Comparison of ENCODE assay signal across 8 cellular contexts in the genomic region with DNA sequence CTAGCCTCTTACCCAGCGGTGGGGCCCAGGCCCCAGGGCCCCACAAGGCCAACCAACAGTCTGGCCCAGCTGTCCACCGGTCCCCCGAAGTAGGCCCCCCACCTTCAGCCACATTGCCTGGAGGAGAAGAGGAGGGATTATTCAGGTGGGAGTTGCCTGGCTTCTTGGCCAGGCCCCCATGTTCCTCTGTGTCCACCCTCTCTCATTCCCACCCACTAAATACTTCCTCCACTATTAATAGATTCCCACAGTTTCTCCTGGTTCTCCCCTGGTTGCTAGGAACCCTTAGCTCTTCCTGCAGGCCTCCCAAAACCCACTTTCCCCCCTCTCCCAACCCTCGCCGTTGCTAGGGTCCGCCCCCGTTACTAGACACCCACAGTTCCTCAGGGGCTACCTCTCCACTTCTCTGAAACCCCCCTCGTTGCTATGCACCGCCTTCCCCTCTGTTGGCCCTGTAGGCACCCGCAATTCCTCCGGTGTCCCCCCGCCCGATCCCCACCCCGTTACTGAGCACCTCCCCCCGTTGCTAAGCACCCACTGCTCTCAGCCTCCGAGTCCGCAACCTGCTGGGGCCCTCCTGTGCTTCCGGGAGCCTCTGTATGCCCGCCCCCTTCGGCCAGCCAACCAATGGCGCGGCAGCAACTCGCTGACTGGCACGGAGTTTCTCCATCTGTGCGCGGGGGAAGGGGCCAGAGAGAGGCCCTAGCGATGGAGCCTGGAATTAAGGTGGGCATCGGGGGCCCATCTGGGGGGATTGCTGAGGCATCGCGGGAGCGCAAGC. TPM values are rescaled to one million over a fixed set of nuclear protein-coding genes. Genes with fewer than 3 reads are reported as not detected.
DNase-seq lines count a peak whose midpoint lies in the region; ATAC-seq and TF ChIP-seq lines count a peak whose summit lies in the region.

No MANE protein-coding gene starts in this region.

- TF ChIP-seq CTCF in fibroblast of mammary gland (conservative IDR thresholded peaks at IDR 0.05; ENCODE audit: control insufficient read depth, insufficient read depth, low read depth, low read length) (no peak), natural killer cell (IDR thresholded peaks at IDR 0.05) (no peak)

- H3K27ac Mint-ChIP-seq in activated T-helper 2 cell treated with anti-CD3 and anti-CD28 coated beads, Interferon-gamma antibody, Interleukin-2, Interleukin-4, amounts not matched to agents 10 μg/mL and 5 μg/mL and 100 μg/mL, durations not matched to agents 14 hours and 24 hours and 36 hours = peak overlapping the region; percentile 92
- H3K27ac Mint-ChIP-seq in natural killer cell = peak overlapping the region; percentile 99
- peak overlapping the region; percentile 83 for H3K27ac Mint-ChIP-seq in stimulated activated memory B cell treated with anti-CD40 and anti-IgM and Interleukin-4, amounts not matched to agents 10 μg/mL and 1 μg/mL and 100 μg/mL, for 72 hours

- intact Hi-C loops in activated T-helper 2 cell treated with anti-CD3 and anti-CD28 coated beads, Interferon-gamma antibody, Interleukin-2, Interleukin-4, amounts not matched to agents 10 μg/mL and 5 μg/mL and 100 μg/mL, durations not matched to agents 14 hours and 24 hours and 36 hours (cut with micrococcal nuclease) = loop anchor here (1.0 kb wide), 1 partner anchor 24 kb away; the partner anchor contains the start of gene NUMBL
- intact Hi-C loops in natural killer cell (cut with micrococcal nuclease) = loop anchor here (1.0 to 5.0 kb wide), 3 partner anchors 24 to 42 kb away; partner anchors contain the start of genes ACTMAP and NUMBL

- no peaks in the 10 kb centered on the region for H3K9me3 Mint-ChIP-seq in activated T-helper 2 cell treated with anti-CD3 and anti-CD28 coated beads, Interferon-gamma antibody, Interleukin-2, Interleukin-4, amounts not matched to agents 10 μg/mL and 5 μg/mL and 100 μg/mL, durations not matched to agents 14 hours and 24 hours and 36 hours
- H3K9me3 Mint-ChIP-seq in natural killer cell = no peaks in the 10 kb centered on the region
- no peaks in the 10 kb centered on the region for H3K9me3 Mint-ChIP-seq in stimulated activated memory B cell treated with anti-CD40 and anti-IgM and Interleukin-4, amounts not matched to agents 10 μg/mL and 1 μg/mL and 100 μg/mL, for 72 hours

- H3K4me3 Mint-ChIP-seq in activated T-helper 2 cell treated with anti-CD3 and anti-CD28 coated beads, Interferon-gamma antibody, Interleukin-2, Interleukin-4, amounts not matched to agents 10 μg/mL and 5 μg/mL and 100 μg/mL, durations not matched to agents 14 hours and 24 hours and 36 hours (ENCODE audit: low read depth) = peak overlapping the region; percentile 88
- H3K4me3 Mint-ChIP-seq in natural killer cell = peak overlapping the region; percentile 93
- peak overlapping the region; percentile 84 for H3K4me3 Mint-ChIP-seq in stimulated activated memory B cell treated with anti-CD40 and anti-IgM and Interleukin-4, amounts not matched to agents 10 μg/mL and 1 μg/mL and 100 μg/mL, for 72 hours

- DNase-seq in DMS53 (lab: John Stamatoyannopoulos, UW) (peak; percentile 98), LHCN-M2 (ENCODE audit: low read depth) (peak; percentile 87), RKO (ENCODE audit: low spot score) (peak; percentile 91), fibroblast of mammary gland (ENCODE audit: low read depth) (peak; percentile 84), natural killer cell (peak; percentile 93)
- peak; percentile 90 for DNase-seq in activated T-helper 2 cell treated with anti-CD3 and anti-CD28 coated beads, Interferon-gamma antibody, Interleukin-2, Interleukin-4, amounts not matched to agents 10 μg/mL and 5 μg/mL and 100 μg/mL, durations not matched to agents 14 hours and 24 hours and 36 hours (ENCODE audit: low spot score)

- H3K4me3 ChIP-seq in fibroblast of mammary gland (ENCODE audit: control insufficient read depth, low read depth, low read length) = peak overlapping the region; percentile 59

- no peaks in the 10 kb centered on the region for H3K27me3 Mint-ChIP-seq in activated T-helper 2 cell treated with anti-CD3 and anti-CD28 coated beads, Interferon-gamma antibody, Interleukin-2, Interleukin-4, amounts not matched to agents 10 μg/mL and 5 μg/mL and 100 μg/mL, durations not matched to agents 14 hours and 24 hours and 36 hours (ENCODE audit: low read depth)
- no peaks in the 10 kb centered on the region for H3K27me3 Mint-ChIP-seq in natural killer cell (ENCODE audit: low read depth in 2 of 2)
- no peaks in the 10 kb centered on the region for H3K27me3 Mint-ChIP-seq in stimulated activated memory B cell treated with anti-CD40 and anti-IgM and Interleukin-4, amounts not matched to agents 10 μg/mL and 1 μg/mL and 100 μg/mL, for 72 hours

- ATAC-seq in GM21786 (IDR thresholded peaks at IDR 0.05; ENCODE audit: unreplicated experiment) (peak; percentile 49), natural killer cell (peak; percentile 61 to 82 (median 72))
- ATAC-seq in stimulated activated memory B cell treated with anti-CD40 and anti-IgM and Interleukin-4, amounts not matched to agents 10 μg/mL and 1 μg/mL and 100 μg/mL, for 72 hours = peak; percentile 88

- H3K4me1 Mint-ChIP-seq in activated T-helper 2 cell treated with anti-CD3 and anti-CD28 coated beads, Interferon-gamma antibody, Interleukin-2, Interleukin-4, amounts not matched to agents 10 μg/mL and 5 μg/mL and 100 μg/mL, durations not matched to agents 14 hours and 24 hours and 36 hours (ENCODE audit: low read depth) = peaks cover 41% of the 10 kb centered on the region
- H3K4me1 Mint-ChIP-seq in natural killer cell = peaks cover 40 to 59% of the 10 kb centered on the region in 2 donors
- H3K4me1 Mint-ChIP-seq in stimulated activated memory B cell treated with anti-CD40 and anti-IgM and Interleukin-4, amounts not matched to agents 10 μg/mL and 1 μg/mL and 100 μg/mL, for 72 hours = peaks cover 55% of the 10 kb centered on the region

- H3K36me3 Mint-ChIP-seq in activated T-helper 2 cell treated with anti-CD3 and anti-CD28 coated beads, Interferon-gamma antibody, Interleukin-2, Interleukin-4, amounts not matched to agents 10 μg/mL and 5 μg/mL and 100 μg/mL, durations not matched to agents 14 hours and 24 hours and 36 hours (ENCODE audit: low read depth) = peaks cover 25% of the 10 kb centered on the region
- no peaks in the 10 kb centered on the region for H3K36me3 Mint-ChIP-seq in natural killer cell
- H3K36me3 Mint-ChIP-seq in stimulated activated memory B cell treated with anti-CD40 and anti-IgM and Interleukin-4, amounts not matched to agents 10 μg/mL and 1 μg/mL and 100 μg/mL, for 72 hours = peaks cover 24% of the 10 kb centered on the region

RNA-seq across cellular contexts. Expression of gene COQ8B, which starts 2.0 kb away (rescaled TPM):
- total RNA-seq in LHCN-M2 (2014; rRNA removed) (37.2 and 54.7 TPM in 2 replicates), natural killer cell (10 to 100 TPM; 31.8 to 46.7 (median 39.6) TPM)
- 26.3 TPM for polyA plus RNA-seq in LHCN-M2 (2012)
- 33.5 and 36.7 TPM in 2 replicates for total RNA-seq in activated T-helper 2 cell treated with anti-CD3 and anti-CD28 coated beads, Interferon-gamma antibody, Interleukin-2, Interleukin-4, amounts not matched to agents 10 μg/mL and 5 μg/mL and 100 μg/mL, durations not matched to agents 14 hours and 24 hours and 36 hours

RNA-seq across cellular contexts. Expression of gene ITPKC, which starts 2.2 kb away (rescaled TPM):
- 9.2 and 11.1 TPM in 2 replicates for total RNA-seq in LHCN-M2 (2014; rRNA removed)
- 7.4 TPM for polyA plus RNA-seq in LHCN-M2 (2012)
- total RNA-seq in activated T-helper 2 cell treated with anti-CD3 and anti-CD28 coated beads, Interferon-gamma antibody, Interleukin-2, Interleukin-4, amounts not matched to agents 10 μg/mL and 5 μg/mL and 100 μg/mL, durations not matched to agents 14 hours and 24 hours and 36 hours = 7.4 and 8.4 TPM in 2 replicates
- total RNA-seq in natural killer cell = 10 to 100 TPM in 2 of 3 donors, 1 to 10 TPM in 1; 8.7 to 11.1 (median 11.0) TPM

RNA-seq across cellular contexts. Expression of gene NUMBL, which starts 24.3 kb away (rescaled TPM):
- total RNA-seq in LHCN-M2 (2014; rRNA removed) = 39.9 and 41.3 TPM in 2 replicates
- polyA plus RNA-seq in LHCN-M2 (2012) = 25.5 TPM
- total RNA-seq in activated T-helper 2 cell treated with anti-CD3 and anti-CD28 coated beads, Interferon-gamma antibody, Interleukin-2, Interleukin-4, amounts not matched to agents 10 μg/mL and 5 μg/mL and 100 μg/mL, durations not matched to agents 14 hours and 24 hours and 36 hours = 18.0 and 27.0 TPM in 2 replicates
- 10 to 100 TPM in 2 of 3 donors, 1 to 10 TPM in 1; 9.9 to 19.5 (median 10.2) TPM for total RNA-seq in natural killer cell

RNA-seq across cellular contexts. Expression of gene ACTMAP, which starts 35.6 kb away (rescaled TPM):
- total RNA-seq in LHCN-M2 (2014; rRNA removed) (1.6 and 2.0 TPM in 2 replicates), natural killer cell (1 to 10 TPM; 5.9 to 9.6 (median 8.2) TPM)
- 5.5 TPM for polyA plus RNA-seq in LHCN-M2 (2012)
- 13.2 and 14.2 TPM in 2 replicates for total RNA-seq in activated T-helper 2 cell treated with anti-CD3 and anti-CD28 coated beads, Interferon-gamma antibody, Interleukin-2, Interleukin-4, amounts not matched to agents 10 μg/mL and 5 μg/mL and 100 μg/mL, durations not matched to agents 14 hours and 24 hours and 36 hours

RNA-seq across cellular contexts. Expression of gene SNRPA, which starts 36.3 kb away (rescaled TPM):
- total RNA-seq in LHCN-M2 (2014; rRNA removed) = 97.5 and 115 TPM in 2 replicates
- 88.9 TPM for polyA plus RNA-seq in LHCN-M2 (2012)
- 257 and 267 TPM in 2 replicates for total RNA-seq in activated T-helper 2 cell treated with anti-CD3 and anti-CD28 coated beads, Interferon-gamma antibody, Interleukin-2, Interleukin-4, amounts not matched to agents 10 μg/mL and 5 μg/mL and 100 μg/mL, durations not matched to agents 14 hours and 24 hours and 36 hours
- total RNA-seq in natural killer cell = 10 to 100 TPM; 56.2 to 65.9 (median 60.9) TPM

Comparison
In these comparisons a context has a peak if more than half of its experiments do, and no peak if none do; other contexts are left out.
1. Peak in every context shown above with its lines: DNase-seq, ATAC-seq and H3K4me3 ChIP-seq.